In genomic region chr5:114362197-114362976, GRCh38 we compare ENCODE assay signal across 8 cellular contexts. TPM values are rescaled to one million over a fixed set of nuclear protein-coding genes. Genes with fewer than 3 reads are reported as not detected.
DNase-seq lines count a peak whose midpoint lies in the region; ATAC-seq and TF ChIP-seq lines count a peak whose summit lies in the region.

No MANE protein-coding gene starts in this region.

- DNase-seq in NCI-H748 (lab: John Stamatoyannopoulos, UW; ENCODE audit: unreplicated experiment) (peak; percentile 73), NCI-H748 treated with DMSO at 0.1 percent for 48 hours (lab: John Stamatoyannopoulos, UW) (no peak), SK-N-DZ (ENCODE audit: low spot score) (peak; percentile 73), Right ventricle myocardium superior (peak; percentile 38), sigmoid colon (no peak), cerebellar cortex (ENCODE audit: low spot score) (no peak)

- ATAC-seq in HG02588 (IDR thresholded peaks at IDR 0.05; ENCODE audit: unreplicated experiment) = peak; percentile 10
- peak; percentile 61 for ATAC-seq in Right ventricle myocardium superior (ENCODE audit: poor library complexity)
- ATAC-seq in GM19324 (IDR thresholded peaks at IDR 0.05; ENCODE audit: low FRiP score, unreplicated experiment) = no peak

- peaks cover 0 to 36% (median 0%) of the 10 kb centered on the region in 3 donors for H3K27me3 ChIP-seq in sigmoid colon

- intact Hi-C loops in Right ventricle myocardium superior (cut with DNase I) = no loop called here
- intact Hi-C loops in sigmoid colon (cut with DNase I) = loop anchor here (5.0 kb wide), 1 partner anchor 85 kb away; no protein-coding TSS in a partner anchor

- no peak for TF ChIP-seq CTCF in sigmoid colon (IDR thresholded peaks at IDR 0.05)

- H3K27ac ChIP-seq in sigmoid colon = peak overlapping the region; percentile 56 to 82 (median 78)

- no peaks in the 10 kb centered on the region for H3K36me3 ChIP-seq in sigmoid colon

- TF ChIP-seq EP300 in sigmoid colon (IDR thresholded peaks at IDR 0.05) = no peak

- H3K9me3 ChIP-seq in sigmoid colon = no peaks in the 10 kb centered on the region

- WGBS in sigmoid colon, 2 donors = 1 to 2% methylated on average over 87 of the region's 87 CpGs

- peaks cover 0 to 40% (median 24%) of the 10 kb centered on the region in 4 donors for H3K4me1 ChIP-seq in sigmoid colon

- TF ChIP-seq POLR2A in sigmoid colon (IDR thresholded peaks at IDR 0.05) = no peak

- H3K4me3 ChIP-seq in sigmoid colon = peak overlapping the region; percentile 54 to 79 (median 76)

RNA-seq across cellular contexts. Expression of gene KCNN2, which starts 0.5 kb away (rescaled TPM):
- polyA plus RNA-seq in SK-N-DZ (2014; cell fraction: cytosol; rRNA removed) = 7.4 and 7.5 TPM in 2 replicates
- 8.3 and 8.8 TPM in 2 replicates for polyA plus RNA-seq in SK-N-DZ (2014; cell fraction: nucleus; rRNA removed)
- total RNA-seq in Right ventricle myocardium superior (8.0 TPM), sigmoid colon (1 to 10 TPM; 1.8 to 8.2 (median 4.4) TPM)
- under 1 TPM in 1 of 3 donors, not detected in 2; 0.31 TPM for polyA plus RNA-seq in sigmoid colon

Comparison
In these comparisons a context has a peak if more than half of its experiments do, and no peak if none do; other contexts are left out.
1. DNase-seq: peak in NCI-H748 (single experiment), SK-N-DZ (single experiment) and Right ventricle myocardium superior (single experiment); none in NCI-H748 treated with DMSO at 0.1 percent for 48 hours (single experiment), sigmoid colon (single experiment) and cerebellar cortex (single experiment).